In genomic region chr3:194275231-194275671, GRCh38 we compare ENCODE assay signal across 11 cellular contexts.
DNase-seq lines count a peak whose midpoint lies in the region; ATAC-seq and TF ChIP-seq lines count a peak whose summit lies in the region.
"Had no signal": no experiment of that assay in that cellular context is flagged by ENCODE, and none has a peak within 500 bp of the region (broad histone marks: within the 10 kb centered on the region; RNA-seq: fewer than 3 reads in every experiment).

No MANE protein-coding gene starts in this region.

- H3K36me3 ChIP-seq in Panc1 (ENCODE audit: control insufficient read depth, insufficient read depth, low read length): no peaks in the 10 kb centered on the region
- H3K36me3 ChIP-seq in endodermal cell (ENCODE audit: control insufficient read depth, insufficient read depth, low read length): no peaks in the 10 kb centered on the region

- H3K9me3 ChIP-seq in Panc1 (ENCODE audit: control insufficient read depth, insufficient read depth, low read depth, low read length) (no peaks in the 10 kb centered on the region), endodermal cell (ENCODE audit: control insufficient read depth, low read length) (no peaks in the 10 kb centered on the region)

- H3K4me1 ChIP-seq in Panc1 (ENCODE audit: control insufficient read depth, insufficient read depth, low read length) (peaks cover 52% of the 10 kb centered on the region), endodermal cell (ENCODE audit: control insufficient read depth, insufficient read depth, low read length) (peaks cover 14% of the 10 kb centered on the region)

- H3K4me3 Mint-ChIP-seq in endodermal cell: no peak overlapping the region

- CTCF ChIA-PET in Panc1 (lab: Charles Lee): no interaction called here

- ATAC-seq in Panc1 (no peak), sciatic nerve (no peak), HG03469 (IDR thresholded peaks at IDR 0.05; ENCODE audit: unreplicated experiment) (no peak), HG02763 (IDR thresholded peaks at IDR 0.05; ENCODE audit: unreplicated experiment) (no peak)

- no TSS peak for BruUV-seq in Panc1 (replicated peaks; lab: Mats Ljungman, UMichigan)

- peaks cover 26% of the 10 kb centered on the region for H3K4me1 Mint-ChIP-seq in endodermal cell

- POLR2A ChIA-PET in Panc1 (lab: Charles Lee): no interaction called here

- WGBS in endodermal cell (ENCODE audit: insufficient coverage in 1 of 2, insufficient read length in 1 of 2), 2 experiments: 91% methylated on average over 4 to 11 of the region's 11 CpGs

- no peak overlapping the region for H3K9ac ChIP-seq in endodermal cell (ENCODE audit: extremely low read depth, low read length, poor library complexity, severe bottlenecking)

- H3K4me3 ChIP-seq in Panc1 (ENCODE audit: low read depth in 2 of 2, low read length in 2 of 2) (no peak overlapping the region), endodermal cell (ENCODE audit: low read length) (no peak overlapping the region)

- H3K27me3 ChIP-seq in Panc1 (ENCODE audit: control insufficient read depth, insufficient read depth, low read length): no peaks in the 10 kb centered on the region
- no peaks in the 10 kb centered on the region for H3K27me3 ChIP-seq in endodermal cell (ENCODE audit: control insufficient read depth, insufficient read depth, low read length, poor library complexity, severe bottlenecking)

- TF ChIP-seq CTCF in Panc1 (IDR thresholded peaks at IDR 0.05) (no peak), endodermal cell (conservative IDR thresholded peaks at IDR 0.05) (no peak)

- intact Hi-C loops in Panc1 (cut with micrococcal nuclease; ENCODE audit: unreplicated experiment): no loop called here
- intact Hi-C loops in sciatic nerve (cut with DNase I): no loop called here

- in situ Hi-C loops in Panc1 (cut with HindIII; ENCODE audit: low pct_unique_long_range_greater_than_20kb, low sequenced_read_pairs): no loop called here

- peaks cover 2% of the 10 kb centered on the region for H3K9me3 Mint-ChIP-seq in endodermal cell

- H3K36me3 Mint-ChIP-seq in endodermal cell (ENCODE audit: low read depth): no peaks in the 10 kb centered on the region

- DNase-seq in NCI-H2196 (lab: John Stamatoyannopoulos, UW; ENCODE audit: unreplicated experiment) (peak; percentile 40), NCI-H2196 treated with DMSO at 0.1 percent for 48 hours (lab: John Stamatoyannopoulos, UW; ENCODE audit: unreplicated experiment) (no peak), Panc1 (ENCODE audit: low read depth, low spot score) (no peak), endodermal cell (peak; percentile 64), sciatic nerve (ENCODE audit: low spot score) (peak; percentile 57), COLO829 (ENCODE audit: low spot score) (no peak)
- DNase-seq: activated gamma-delta T cell, KG1, Right ventricle myocardium superior had no signal

- peak overlapping the region; percentile 9 for H3K27ac ChIP-seq in Panc1 (ENCODE audit: low read length)
- H3K27ac ChIP-seq in endodermal cell (ENCODE audit: low read depth, low read length): no peak overlapping the region

- H3K27me3 Mint-ChIP-seq in endodermal cell (ENCODE audit: insufficient read depth): peaks cover 6% of the 10 kb centered on the region

- peak overlapping the region; percentile 17 for H3K27ac Mint-ChIP-seq in endodermal cell

Comparison
In these comparisons a context has a peak if more than half of its experiments do, and no peak if none do; other contexts are left out.
1. DNase-seq: peak in NCI-H2196 (single experiment), endodermal cell (single experiment) and sciatic nerve (single experiment); none in NCI-H2196 treated with DMSO at 0.1 percent for 48 hours (single experiment), Panc1 (single experiment) and COLO829 (single experiment).